14 cellular contexts compared by ENCODE assay signal in genomic region chr7:111540199-111540815, GRCh38. TPM values are rescaled to one million over a fixed set of nuclear protein-coding genes. Genes with fewer than 3 reads are reported as not detected.
DNase-seq lines count a peak whose midpoint lies in the region; ATAC-seq and TF ChIP-seq lines count a peak whose summit lies in the region.
"Had no signal": no experiment of that assay in that cellular context is flagged by ENCODE, and none has a peak within 500 bp of the region (broad histone marks: within the 10 kb centered on the region; RNA-seq: fewer than 3 reads in every experiment).

No MANE protein-coding gene starts in this region.

- no peak for TF ChIP-seq CTCF in 22Rv1 (IDR thresholded peaks at IDR 0.05)
- TF ChIP-seq CTCF in fibroblast of the aortic adventitia (IDR thresholded peaks at IDR 0.05; ENCODE audit: insufficient read depth, low read length) = no peak

- no peak overlapping the region for H3K4me3 ChIP-seq in fibroblast of the aortic adventitia (ENCODE audit: low read depth, low read length)
- H3K4me3 ChIP-seq: PC-9, SJCRH30 had no signal

- H3K27ac Mint-ChIP-seq in memory B cell = peak overlapping the region; percentile 55
- H3K27ac Mint-ChIP-seq: H9 had no signal

- H3K27me3 Mint-ChIP-seq in memory B cell = no peaks in the 10 kb centered on the region

- no peak overlapping the region for H3K4me3 Mint-ChIP-seq in memory B cell
- H3K4me3 Mint-ChIP-seq: H9 had no signal

- H3K27ac ChIP-seq in 22Rv1 = peak overlapping the region; percentile 47
- H3K27ac ChIP-seq: PC-9, SJCRH30 had no signal

- peaks cover 2% of the 10 kb centered on the region for H3K9me3 Mint-ChIP-seq in memory B cell
- H3K9me3 Mint-ChIP-seq: H9 had no signal

- ATAC-seq in memory B cell (ENCODE audit: low read depth) = no peak
- no peak for ATAC-seq in GM21390 (IDR thresholded peaks at IDR 0.05; ENCODE audit: unreplicated experiment)
- ATAC-seq in HG02852 (IDR thresholded peaks at IDR 0.05; ENCODE audit: unreplicated experiment) = no peak

- DNase-seq in NCI-H1105 (lab: John Stamatoyannopoulos, UW) (peak; percentile 39), fibroblast of the aortic adventitia (ENCODE audit: low read depth) (peak; percentile 25), memory B cell (ENCODE audit: low spot score in 2 of 2) (no peak)
- no peak for DNase-seq in stimulated activated naive CD4-positive, alpha-beta T cell treated with Interleukin-2 at 50 U/mL for 16 hours (lab: John Stamatoyannopoulos, UW)
- DNase-seq: AML-193, H9, MV-4-11, NCI-H748 treated with DMSO at 0.1 percent for 48 hours, PC-9, SJCRH30, SW 1271 had no signal

- H3K4me1 Mint-ChIP-seq in memory B cell = peaks cover 8% of the 10 kb centered on the region

- H3K36me3 Mint-ChIP-seq in memory B cell = peaks cover 26% of the 10 kb centered on the region

RNA-seq across cellular contexts. Expression of gene IMMP2L, which starts 22.0 kb away (rescaled TPM):
- total RNA-seq in fibroblast of the aortic adventitia (ENCODE audit: low replicate concordance) = 9.9 and 24.1 TPM in 2 replicates

Comparison
In these comparisons a context has a peak if more than half of its experiments do, and no peak if none do; other contexts are left out.
1. DNase-seq: peak in NCI-H1105 (single experiment) and fibroblast of the aortic adventitia (single experiment); none in memory B cell (0 of 2) and stimulated activated naive CD4-positive, alpha-beta T cell treated with Interleukin-2 at 50 U/mL for 16 hours (single experiment).